8 cellular contexts compared by ENCODE assay signal in the genomic region with DNA sequence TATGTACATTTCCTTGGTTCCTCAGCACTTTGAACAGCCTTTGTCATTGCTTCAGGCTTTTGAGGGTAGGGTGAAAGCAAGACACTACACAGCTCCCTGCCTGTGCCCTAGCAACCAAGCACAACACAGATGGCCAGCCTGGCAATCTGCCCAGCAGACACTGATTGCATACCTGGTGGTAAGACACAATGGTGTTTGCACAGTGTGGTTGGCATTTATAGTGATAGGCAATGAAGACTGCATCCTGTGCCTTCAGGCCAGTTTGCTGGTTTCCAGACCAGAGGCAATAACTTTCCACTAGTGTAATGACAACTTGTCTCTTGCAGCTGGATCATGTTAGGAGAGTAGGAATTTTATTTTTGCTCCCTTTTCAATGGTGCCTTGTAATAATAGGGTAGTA.
DNase-seq lines count a peak whose midpoint lies in the region; ATAC-seq and TF ChIP-seq lines count a peak whose summit lies in the region.

No MANE protein-coding gene starts in this region.

- H3K36me3 ChIP-seq in DND-41 (ENCODE audit: insufficient read depth, low read length): no peaks in the 10 kb centered on the region
- H3K36me3 ChIP-seq in breast epithelium: no peaks in the 10 kb centered on the region
- H3K36me3 ChIP-seq in tibial nerve: no peaks in the 10 kb centered on the region

- no peaks in the 10 kb centered on the region for H3K4me1 ChIP-seq in DND-41 (ENCODE audit: insufficient read depth, low read length)
- H3K4me1 ChIP-seq in breast epithelium: no peaks in the 10 kb centered on the region
- peaks cover 0 to 14% (median 2%) of the 10 kb centered on the region in 4 donors for H3K4me1 ChIP-seq in tibial nerve

- H3K79me2 ChIP-seq in DND-41 (ENCODE audit: insufficient read depth, low read length): no peaks in the 10 kb centered on the region

- H3K4me2 ChIP-seq in DND-41 (ENCODE audit: insufficient read depth, low read length): no peak overlapping the region

- no peak overlapping the region for H3K9ac ChIP-seq in DND-41 (ENCODE audit: low read depth, low read length)

- ATAC-seq in DND-41 (ENCODE audit: insufficient read depth, low read depth) (no peak), HG03469 (IDR thresholded peaks at IDR 0.05; ENCODE audit: unreplicated experiment) (no peak), HG02852 (IDR thresholded peaks at IDR 0.05; ENCODE audit: unreplicated experiment) (no peak)

- in situ Hi-C loops in KBM-7 (cut with MboI; ENCODE audit: low pct_unique_long_range_greater_than_20kb, low sequenced_read_pairs): no loop called here

- H4K20me1 ChIP-seq in DND-41 (ENCODE audit: insufficient read depth, low read length): no peaks in the 10 kb centered on the region

- TF ChIP-seq CTCF in DND-41 (IDR thresholded peaks at IDR 0.05; ENCODE audit: borderline replicate concordance, extremely low read depth, low read length, poor library complexity, severe bottlenecking) (no peak), breast epithelium (IDR thresholded peaks at IDR 0.05) (no peak), tibial nerve (IDR thresholded peaks at IDR 0.05) (no peak)

- DNase-seq in DND-41: peak; percentile 8
- peak; percentile 98 to 100 for DNase-seq in NCI-H2081 (lab: John Stamatoyannopoulos, UW)
- DNase-seq in breast epithelium (ENCODE audit: low spot score in 2 of 2): peak; percentile 70 to 80
- peak; percentile 97 for DNase-seq in myocyte (ENCODE audit: low read depth)
- no peak for DNase-seq in KBM-7
- DNase-seq in tibial nerve (ENCODE audit: low spot score in 2 of 2): no peak

- no peak overlapping the region for H3K4me3 ChIP-seq in DND-41 (ENCODE audit: low read depth in 1 of 2, low read length in 2 of 2)
- no peak overlapping the region for H3K4me3 ChIP-seq in breast epithelium
- H3K4me3 ChIP-seq in tibial nerve: no peak overlapping the region

- no peak for TF ChIP-seq EP300 in tibial nerve (IDR thresholded peaks at IDR 0.05)

- no peaks in the 10 kb centered on the region for H3K27me3 ChIP-seq in DND-41 (ENCODE audit: insufficient read depth, low read length, poor library complexity)
- H3K27me3 ChIP-seq in breast epithelium: no peaks in the 10 kb centered on the region
- no peaks in the 10 kb centered on the region for H3K27me3 ChIP-seq in tibial nerve

- no peak overlapping the region for H3K27ac ChIP-seq in DND-41 (ENCODE audit: low read length)
- peak overlapping the region in 1 of 2 donors; percentile 19 for H3K27ac ChIP-seq in breast epithelium
- H3K27ac ChIP-seq in tibial nerve: no peak overlapping the region

- intact Hi-C loops in breast epithelium (cut with DNase I; ENCODE audit: low total_unique reads): loop anchor here (5.0 kb wide), 1 partner anchor 1435 kb away; no protein-coding TSS in a partner anchor

- no peak for TF ChIP-seq POLR2A in breast epithelium (IDR thresholded peaks at IDR 0.05)
- no peak for TF ChIP-seq POLR2A in tibial nerve (IDR thresholded peaks at IDR 0.05)

- H2AFZ ChIP-seq in DND-41 (ENCODE audit: low read depth, low read length): no peak overlapping the region

- H3K9me3 ChIP-seq in DND-41 (ENCODE audit: insufficient read depth, low read length, severe bottlenecking): no peaks in the 10 kb centered on the region
- no peaks in the 10 kb centered on the region for H3K9me3 ChIP-seq in breast epithelium
- H3K9me3 ChIP-seq in tibial nerve: no peaks in the 10 kb centered on the region

Comparison
In these comparisons a context has a peak if more than half of its experiments do, and no peak if none do; other contexts are left out.
1. DNase-seq: peak in DND-41 (single experiment), NCI-H2081 (2 of 2), breast epithelium (2 of 2) and myocyte (single experiment); none in KBM-7 (single experiment) and tibial nerve (0 of 2).